ENCODE assay signal across 11 cellular contexts in the genomic region with DNA sequence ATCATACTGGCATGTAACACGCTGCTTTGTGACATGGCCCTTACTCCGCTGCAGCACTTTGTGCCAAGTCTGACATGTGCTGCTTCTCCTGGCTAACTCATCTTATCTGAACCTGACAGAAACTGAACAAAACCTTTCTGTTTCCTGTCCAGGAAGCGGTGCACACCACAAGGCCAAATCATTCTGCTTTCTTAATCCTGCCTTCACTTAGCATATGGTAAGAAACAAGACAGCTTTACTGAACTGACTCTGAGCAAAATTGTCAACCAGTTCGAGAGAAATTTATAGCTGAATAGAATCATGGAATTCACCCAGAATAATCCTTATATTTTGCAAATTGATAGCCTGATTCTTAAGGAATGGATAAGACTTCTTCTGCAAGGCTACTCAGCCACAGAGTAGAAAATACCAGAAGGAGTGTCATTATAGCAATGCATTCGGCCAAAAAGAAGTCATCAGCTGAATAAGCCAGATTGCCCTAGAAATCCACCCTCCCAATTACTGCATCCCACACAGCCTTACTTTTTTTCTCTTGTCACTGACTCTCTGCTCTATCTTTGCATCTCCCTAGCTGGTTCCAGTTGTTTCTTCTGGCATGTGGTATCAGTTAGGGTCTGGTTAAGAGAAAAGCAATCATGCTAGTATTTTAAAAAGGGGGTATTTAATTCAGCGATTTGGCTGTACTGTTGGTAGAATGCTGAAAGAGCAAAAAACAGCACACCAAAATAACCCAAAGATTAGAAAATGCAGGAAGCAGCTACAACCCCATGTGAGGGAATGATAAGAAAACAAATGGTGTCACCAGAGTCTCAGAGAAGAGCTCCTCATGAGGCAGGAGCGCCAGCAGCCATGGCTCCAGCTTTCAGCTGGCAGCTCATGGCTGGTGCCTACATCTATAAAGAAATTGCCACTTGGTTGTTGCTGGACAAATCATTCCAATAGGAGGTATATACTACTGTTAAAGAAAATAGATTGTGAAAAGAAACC. TPM values are rescaled to one million over a fixed set of nuclear protein-coding genes. Genes with fewer than 3 reads are reported as not detected.
DNase-seq lines count a peak whose midpoint lies in the region; ATAC-seq, FAIRE-seq and TF ChIP-seq lines count a peak whose summit lies in the region.
"Had no signal": no experiment of that assay in that cellular context is flagged by ENCODE, and none has a peak within 500 bp of the region (broad histone marks: within the 10 kb centered on the region; RNA-seq: fewer than 3 reads in every experiment).

No MANE protein-coding gene starts in this region.

- no peaks in the 10 kb centered on the region for H3K36me3 Mint-ChIP-seq in CD4-positive, alpha-beta T cell (ENCODE audit: low read depth)

- H3K27ac ChIP-seq in kidney (ENCODE audit: low read depth in 2 of 2, low read length in 2 of 2), result no peak overlapping the region
- no peak overlapping the region for H3K27ac ChIP-seq in CD4-positive, alpha-beta T cell (ENCODE audit: low read depth, low read length)
- H3K27ac ChIP-seq: cardiac muscle cell had no signal

- no peaks in the 10 kb centered on the region for H3K4me1 ChIP-seq in kidney (ENCODE audit: control insufficient read depth in 1 of 2, insufficient read depth in 1 of 2, low read depth in 1 of 2, low read length in 2 of 2)

- no peak overlapping the region for H3K27ac Mint-ChIP-seq in CD4-positive, alpha-beta T cell

- H3K9me3 Mint-ChIP-seq in CD4-positive, alpha-beta T cell, result no peaks in the 10 kb centered on the region

- TF ChIP-seq CTCF in fibroblast of pulmonary artery (IDR thresholded peaks at IDR 0.05; ENCODE audit: low read length, missing control alignments) (no peak), kidney (IDR thresholded peaks at IDR 0.05; ENCODE audit: borderline replicate concordance, extremely low read depth, insufficient read depth) (no peak)
- no peak for TF ChIP-seq CTCF in CD4-positive, alpha-beta T cell (IDR thresholded peaks at IDR 0.05)

- no peaks in the 10 kb centered on the region for H3K27me3 ChIP-seq in CD4-positive, alpha-beta T cell (ENCODE audit: control insufficient read depth, insufficient read depth, low read length)
- H3K27me3 ChIP-seq: cardiac muscle cell had no signal

- no peak for FAIRE-seq in kidney (lab: Jason Lieb, UNC)

- no peaks in the 10 kb centered on the region for H3K27me3 Mint-ChIP-seq in CD4-positive, alpha-beta T cell

- H3K9me3 ChIP-seq in kidney (ENCODE audit: control insufficient read depth in 1 of 2, low read length in 2 of 2), result no peaks in the 10 kb centered on the region
- no peaks in the 10 kb centered on the region for H3K9me3 ChIP-seq in CD4-positive, alpha-beta T cell (ENCODE audit: control insufficient read depth, low read length)
- H3K9me3 ChIP-seq: HAP-1 had no signal

- H3K4me3 ChIP-seq in fibroblast of pulmonary artery (replicated peaks; ENCODE audit: low read depth, low read length) (no peak overlapping the region), kidney (ENCODE audit: low read length in 2 of 2) (no peak overlapping the region)
- H3K4me3 ChIP-seq: cardiac muscle cell, HAP-1 had no signal

- CTCF ChIA-PET in CD4-positive, alpha-beta T cell (lab: Charles Lee), result interaction anchor here (0.6 kb wide), 1 partner anchor 1964 kb away, joined by 5 read pairs; no protein-coding TSS in a partner anchor

- H3K4me3 Mint-ChIP-seq in CD4-positive, alpha-beta T cell, result no peak overlapping the region

- no peaks in the 10 kb centered on the region for H3K36me3 ChIP-seq in kidney (ENCODE audit: control insufficient read depth in 1 of 2, insufficient read depth in 2 of 2, low read length in 2 of 2)
- H3K36me3 ChIP-seq: cardiac muscle cell, HAP-1 had no signal

- H3K4me1 Mint-ChIP-seq in CD4-positive, alpha-beta T cell (ENCODE audit: low read depth), result peaks cover 12% of the 10 kb centered on the region

- no peak overlapping the region for H3K9ac ChIP-seq in kidney (ENCODE audit: low read length in 2 of 2)

- intact Hi-C loops in kidney (cut with DNase I), result no loop called here
- intact Hi-C loops in CD4-positive, alpha-beta T cell (cut with DNase I, micrococcal nuclease), result no loop called here

- POLR2A ChIA-PET in CD4-positive, alpha-beta T cell (lab: Charles Lee), result no interaction called here

- DNase-seq in HT1080 (ENCODE audit: low read depth) (peak; percentile 71), fibroblast of pulmonary artery (ENCODE audit: low read depth) (peak; percentile 57), kidney (no peak), iPS-NIHi7 (ENCODE audit: extremely low spot score) (no peak)
- no peak for DNase-seq in stimulated activated CD4-positive, alpha-beta T cell treated with anti-CD3 and anti-CD28 coated beads, Interleukin-15, amount 100 ng/mL, for 24 hours
- DNase-seq in CD4-positive, alpha-beta T cell, result no peak
- DNase-seq: left cardiac atrium had no signal

- ATAC-seq in GM18873 (IDR thresholded peaks at IDR 0.05; ENCODE audit: low FRiP score, unreplicated experiment) (peak; percentile 89), GM21737 (IDR thresholded peaks at IDR 0.05; ENCODE audit: unreplicated experiment) (peak; percentile 92)
- no peak for ATAC-seq in CD4-positive, alpha-beta T cell (ENCODE audit: poor library complexity)

RNA-seq across cellular contexts. Expression of a gene that starts 41.7 kb away (rescaled TPM):
- total RNA-seq in HT1080 (2014; rRNA removed; shearing (Covaris generic)), result not detected in 2 replicates
- not detected in 2 replicates for polyA plus RNA-seq in HT1080 (2015; cell fraction: cytosol; rRNA removed)
- not detected in 2 replicates for polyA plus RNA-seq in HT1080 (2015; cell fraction: nucleus; rRNA removed)
- not detected for total RNA-seq in kidney
- 1.8 TPM for polyA plus RNA-seq in kidney (ENCODE audit: insufficient read depth, low read depth, low replicate concordance)
- not detected for total RNA-seq in CD4-positive, alpha-beta T cell
- total RNA-seq: cardiac muscle cell, left cardiac atrium had no signal
- polyA plus RNA-seq: cardiac muscle cell had no signal

Comparison
In these comparisons a context has a peak if more than half of its experiments do, and no peak if none do; other contexts are left out.
1. DNase-seq: peak in HT1080 (single experiment) and fibroblast of pulmonary artery (single experiment); none in kidney (single experiment), stimulated activated CD4-positive, alpha-beta T cell treated with anti-CD3 and anti-CD28 coated beads, Interleukin-15, amount 100 ng/mL, for 24 hours (single experiment), iPS-NIHi7 (single experiment) and CD4-positive, alpha-beta T cell (0 of 10).